ENCODE assay signal across 8 cellular contexts in genomic region chr6:124795879-124796838, GRCh38.
DNase-seq lines count a peak whose midpoint lies in the region; ATAC-seq and TF ChIP-seq lines count a peak whose summit lies in the region.

No MANE protein-coding gene starts in this region.

- DNase-seq in DMS 273 (lab: John Stamatoyannopoulos, UW; ENCODE audit: unreplicated experiment) (peak; percentile 59), DMS 273 treated with DMSO at 0.1 percent for 48 hours (lab: John Stamatoyannopoulos, UW) (no peak), NCI-H2171 (lab: John Stamatoyannopoulos, UW) (peak; percentile 22), cardiac fibroblast (ENCODE audit: low read depth in 2 of 2) (peak; percentile 22 to 44), medulla oblongata (ENCODE audit: extremely low spot score) (peak; percentile 72)
- no peak for DNase-seq in stimulated activated CD4-positive, alpha-beta T cell treated with anti-CD3 and anti-CD28 coated beads, Interleukin-15, amount 100 ng/mL, for 24 hours

- no peak overlapping the region for H3K4me3 ChIP-seq in cardiac fibroblast (replicated peaks in 1 of 2; ENCODE audit: low read depth in 2 of 2, low read length in 2 of 2)

- ATAC-seq in HG02852 (IDR thresholded peaks at IDR 0.05; ENCODE audit: unreplicated experiment) (no peak), HG02885 (IDR thresholded peaks at IDR 0.05; ENCODE audit: poor library complexity, unreplicated experiment) (no peak)

- TF ChIP-seq CTCF in cardiac fibroblast (IDR thresholded peaks at IDR 0.05; ENCODE audit: low read depth, low read length): peak; percentile 62

Comparison
In these comparisons a context has a peak if more than half of its experiments do, and no peak if none do; other contexts are left out.
1. DNase-seq: peak in DMS 273 (single experiment), NCI-H2171 (single experiment), cardiac fibroblast (2 of 2) and medulla oblongata (single experiment); none in DMS 273 treated with DMSO at 0.1 percent for 48 hours (single experiment) and stimulated activated CD4-positive, alpha-beta T cell treated with anti-CD3 and anti-CD28 coated beads, Interleukin-15, amount 100 ng/mL, for 24 hours (single experiment).